8 cellular contexts compared by ENCODE assay signal in the genomic region with DNA sequence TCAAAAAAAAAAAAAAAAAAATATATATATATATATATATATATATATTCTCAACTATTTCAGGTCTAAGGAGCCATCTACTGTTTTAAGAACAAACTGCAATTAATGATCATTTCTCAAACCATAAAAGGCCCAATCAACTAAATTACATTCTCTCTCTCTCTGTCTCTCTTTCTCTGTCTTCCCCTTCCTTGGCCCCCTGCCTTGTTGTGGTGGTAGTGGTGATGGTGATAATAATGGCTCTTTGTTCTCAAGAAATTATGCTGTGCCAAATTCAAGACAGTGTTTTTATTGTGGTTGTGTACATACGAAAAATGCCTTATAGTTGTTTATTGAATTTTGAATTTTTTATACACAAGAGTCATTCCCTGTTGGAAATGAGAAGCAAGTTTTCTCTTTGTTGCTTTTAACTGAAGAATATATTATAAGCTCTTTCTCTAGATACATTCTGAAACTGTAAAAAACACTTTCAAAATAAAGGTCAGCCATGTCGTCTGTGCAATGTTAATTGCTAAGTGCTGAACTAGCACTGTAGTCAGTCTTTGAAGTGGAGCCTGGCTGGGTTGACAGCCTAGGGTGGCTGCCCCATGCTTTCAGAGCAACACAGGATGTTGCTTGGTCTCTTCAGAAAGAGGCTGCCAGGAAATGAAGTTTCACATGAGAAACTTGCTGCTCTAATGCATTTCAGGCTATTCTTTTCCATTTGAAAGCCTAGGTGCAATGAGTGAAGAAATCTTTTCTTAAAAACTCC.
DNase-seq lines count a peak whose midpoint lies in the region; ATAC-seq and TF ChIP-seq lines count a peak whose summit lies in the region.

No MANE protein-coding gene starts in this region.

- H3K9me3 Mint-ChIP-seq in stimulated activated effector memory CD8-positive, alpha-beta T cell treated with anti-CD3 and anti-CD28 coated beads, Interleukin-12 subunit alpha, Interleukin-12 subunit beta, amount 100 ng/mL, for 72 hours = peaks cover 7% of the 10 kb centered on the region

- intact Hi-C loops in A673 (cut with micrococcal nuclease; ENCODE audit: unreplicated experiment) = no loop called here

- H3K27ac Mint-ChIP-seq in stimulated activated effector memory CD8-positive, alpha-beta T cell treated with anti-CD3 and anti-CD28 coated beads, Interleukin-12 subunit alpha, Interleukin-12 subunit beta, amount 100 ng/mL, for 72 hours = peak overlapping the region; percentile 88

- BruUV-seq in A673 (replicated peaks; lab: Mats Ljungman, UMichigan) = no TSS peak

- POLR2A ChIA-PET in RWPE1 (lab: Yijun Ruan, JAX; ENCODE audit: low non-redundant PET) = no interaction called here
- POLR2A ChIA-PET in A673 (lab: Charles Lee; ENCODE audit: low non-redundant PET) = no interaction called here

- H3K27ac ChIP-seq in RWPE1 = no peak overlapping the region
- no peak overlapping the region for H3K27ac ChIP-seq in A673 (ENCODE audit: low read depth, low read length, poor library complexity, severe bottlenecking)

- H3K9me3 ChIP-seq in A673 (ENCODE audit: low read depth, low read length, poor library complexity, severe bottlenecking) = no peaks in the 10 kb centered on the region

- no peaks in the 10 kb centered on the region for H3K4me1 ChIP-seq in A673 (ENCODE audit: insufficient read depth, low read length, poor library complexity, severe bottlenecking)

- peak overlapping the region; percentile 31 for H3K4me3 Mint-ChIP-seq in stimulated activated effector memory CD8-positive, alpha-beta T cell treated with anti-CD3 and anti-CD28 coated beads, Interleukin-12 subunit alpha, Interleukin-12 subunit beta, amount 100 ng/mL, for 72 hours

- no peak for TF ChIP-seq CTCF in RWPE1 (conservative IDR thresholded peaks at IDR 0.05; ENCODE audit: low read depth)
- no peak for TF ChIP-seq CTCF in A673 (conservative IDR thresholded peaks at IDR 0.05; ENCODE audit: low read depth, low read length)

- CTCF ChIA-PET in RWPE1 (lab: Yijun Ruan, JAX) = interaction anchor here (0.6 kb wide), 2 partner anchors 87 to 1138 kb away, joined by 3 to 5 read pairs; no protein-coding TSS in a partner anchor
- CTCF ChIA-PET in A673 (lab: Charles Lee) = no interaction called here

- no peak overlapping the region for H3K4me3 ChIP-seq in A673 (ENCODE audit: low read depth, low read length, poor library complexity, severe bottlenecking)

- ATAC-seq in HG03064 (IDR thresholded peaks at IDR 0.05; ENCODE audit: low read depth, unreplicated experiment) = peak; percentile 95
- peak; percentile 92 for ATAC-seq in stimulated activated effector memory CD8-positive, alpha-beta T cell treated with anti-CD3 and anti-CD28 coated beads, Interleukin-12 subunit alpha, Interleukin-12 subunit beta, amount 100 ng/mL, for 72 hours

- DNase-seq in GM19240 (ENCODE audit: insufficient read length, low spot score) (peak; percentile 27), germinal center (ENCODE audit: low spot score) (peak; percentile 14), RWPE1 (ENCODE audit: low spot score) (no peak), KG1 (lab: John Stamatoyannopoulos, UW) (no peak), A673 (ENCODE audit: low spot score) (no peak)
- DNase-seq in activated CD4-positive, alpha-beta T cell treated with anti-CD3 and anti-CD28 coated beads for 48 hours = peak; percentile 69
- DNase-seq in stimulated activated effector memory CD8-positive, alpha-beta T cell treated with anti-CD3 and anti-CD28 coated beads, Interleukin-12 subunit alpha, Interleukin-12 subunit beta, amount 100 ng/mL, for 72 hours (ENCODE audit: low spot score in 2 of 2) = peak; percentile 6 to 64

- H3K36me3 Mint-ChIP-seq in stimulated activated effector memory CD8-positive, alpha-beta T cell treated with anti-CD3 and anti-CD28 coated beads, Interleukin-12 subunit alpha, Interleukin-12 subunit beta, amount 100 ng/mL, for 72 hours = no peaks in the 10 kb centered on the region

- no peaks in the 10 kb centered on the region for H3K27me3 ChIP-seq in A673 (replicated peaks; ENCODE audit: insufficient read depth, low read depth, low read length, poor library complexity)

- H3K36me3 ChIP-seq in A673 (ENCODE audit: insufficient read depth, low read length, poor library complexity, severe bottlenecking) = no peaks in the 10 kb centered on the region

- H3K4me1 Mint-ChIP-seq in stimulated activated effector memory CD8-positive, alpha-beta T cell treated with anti-CD3 and anti-CD28 coated beads, Interleukin-12 subunit alpha, Interleukin-12 subunit beta, amount 100 ng/mL, for 72 hours = peaks cover 51% of the 10 kb centered on the region

Comparison
In these comparisons a context has a peak if more than half of its experiments do, and no peak if none do; other contexts are left out.
1. DNase-seq: peak in GM19240 (single experiment), activated CD4-positive, alpha-beta T cell treated with anti-CD3 and anti-CD28 coated beads for 48 hours (single experiment), germinal center (single experiment) and stimulated activated effector memory CD8-positive, alpha-beta T cell treated with anti-CD3 and anti-CD28 coated beads, Interleukin-12 subunit alpha, Interleukin-12 subunit beta, amount 100 ng/mL, for 72 hours (2 of 2); none in RWPE1 (single experiment), KG1 (single experiment) and A673 (single experiment).